Comparison of ENCODE assay signal across 12 cellular contexts in genomic region chr10:5589963-5590511, GRCh38.
DNase-seq lines count a peak whose midpoint lies in the region; ATAC-seq and TF ChIP-seq lines count a peak whose summit lies in the region.
"Had no signal": no experiment of that assay in that cellular context is flagged by ENCODE, and none has a peak within 500 bp of the region (broad histone marks: within the 10 kb centered on the region; RNA-seq: fewer than 3 reads in every experiment).

No MANE protein-coding gene starts in this region.

- H3K27ac Mint-ChIP-seq in stimulated activated effector memory CD8-positive, alpha-beta T cell treated with anti-CD3 and anti-CD28 coated beads, Interleukin-12 subunit alpha, Interleukin-12 subunit beta, amount 100 ng/mL, for 72 hours: peak overlapping the region; percentile 16
- H3K27ac Mint-ChIP-seq: activated CD8-positive, alpha-beta memory T cell treated with anti-CD3 and anti-CD28 coated beads, Interleukin-2, amount 10 ng/mL, durations not matched to agents 7 days and 5 days had no signal

- DNase-seq in DMS53 (lab: John Stamatoyannopoulos, UW) (peak; percentile 34), DMS53 treated with DMSO at 0.1 percent for 48 hours (lab: John Stamatoyannopoulos, UW; ENCODE audit: unreplicated experiment) (no peak), fibroblast of lung (ENCODE audit: low read depth in 2 of 2) (peak; percentile 47 to 86), HAP-1 (ENCODE audit: low spot score in 2 of 2) (no peak), amygdala (lab: John Stamatoyannopoulos, UW) (no peak), NCI-H1436 treated with DMSO at 0.1 percent for 48 hours (lab: John Stamatoyannopoulos, UW) (no peak)
- DNase-seq in stimulated activated effector memory CD8-positive, alpha-beta T cell treated with anti-CD3 and anti-CD28 coated beads, Interleukin-12 subunit alpha, Interleukin-12 subunit beta, amount 100 ng/mL, for 72 hours (ENCODE audit: low spot score in 2 of 2): no peak
- DNase-seq: activated CD8-positive, alpha-beta memory T cell treated with anti-CD3 and anti-CD28 coated beads, Interleukin-2, amount 10 ng/mL, durations not matched to agents 7 days and 5 days; NCI-H82 had no signal

- H3K9me3 ChIP-seq in fibroblast of lung (ENCODE audit: control insufficient read depth, insufficient read depth, low read depth, low read length) (no peaks in the 10 kb centered on the region), HAP-1 (no peaks in the 10 kb centered on the region)
- H3K9me3 ChIP-seq: esophagus muscularis mucosa had no signal

- no peaks in the 10 kb centered on the region for H3K36me3 ChIP-seq in fibroblast of lung (ENCODE audit: control insufficient read depth, insufficient read depth, low read length)
- no peaks in the 10 kb centered on the region for H3K36me3 ChIP-seq in HAP-1 (replicated peaks)
- H3K36me3 ChIP-seq: esophagus muscularis mucosa had no signal

- no peak overlapping the region for H3K27ac ChIP-seq in fibroblast of lung (ENCODE audit: insufficient read depth, low read length)
- H3K27ac ChIP-seq: 22Rv1, esophagus muscularis mucosa had no signal

- no peaks in the 10 kb centered on the region for H4K20me1 ChIP-seq in fibroblast of lung (ENCODE audit: control insufficient read depth, extremely low read depth, insufficient read depth, low read length)

- H3K9ac ChIP-seq in fibroblast of lung (ENCODE audit: insufficient read depth, low read length): no peak overlapping the region

- H3K27me3 ChIP-seq in fibroblast of lung (ENCODE audit: control insufficient read depth, insufficient read depth, low read length) (no peaks in the 10 kb centered on the region), HAP-1 (ENCODE audit: low read depth) (no peaks in the 10 kb centered on the region)
- H3K27me3 ChIP-seq: esophagus muscularis mucosa had no signal

- H3K4me2 ChIP-seq in fibroblast of lung (ENCODE audit: extremely low read depth, insufficient read depth, low read length): no peak overlapping the region

- peak; percentile 43; the same call in 2 of the 3 replicates for ATAC-seq in SK-N-SH treated with all-trans-retinoic acid at 6 μM for 48 hours
- ATAC-seq in stimulated activated effector memory CD8-positive, alpha-beta T cell treated with anti-CD3 and anti-CD28 coated beads, Interleukin-12 subunit alpha, Interleukin-12 subunit beta, amount 100 ng/mL, for 72 hours: no peak
- ATAC-seq: activated CD8-positive, alpha-beta memory T cell treated with anti-CD3 and anti-CD28 coated beads, Interleukin-2, amount 10 ng/mL, durations not matched to agents 7 days and 5 days had no signal

- in situ Hi-C loops in HAP-1 (cut with MboI; ENCODE audit: low sequenced_read_pairs): no loop called here

- no peak overlapping the region for H2AFZ ChIP-seq in fibroblast of lung (ENCODE audit: low read length)

- no peaks in the 10 kb centered on the region for H3K9me3 Mint-ChIP-seq in stimulated activated effector memory CD8-positive, alpha-beta T cell treated with anti-CD3 and anti-CD28 coated beads, Interleukin-12 subunit alpha, Interleukin-12 subunit beta, amount 100 ng/mL, for 72 hours

- no peaks in the 10 kb centered on the region for H3K79me2 ChIP-seq in fibroblast of lung (ENCODE audit: control insufficient read depth, insufficient read depth, low read length)

- no peaks in the 10 kb centered on the region for H3K4me1 ChIP-seq in fibroblast of lung (ENCODE audit: control insufficient read depth, extremely low read depth, insufficient read depth, low read length)
- no peaks in the 10 kb centered on the region for H3K4me1 ChIP-seq in HAP-1

- no peaks in the 10 kb centered on the region for H3K36me3 Mint-ChIP-seq in stimulated activated effector memory CD8-positive, alpha-beta T cell treated with anti-CD3 and anti-CD28 coated beads, Interleukin-12 subunit alpha, Interleukin-12 subunit beta, amount 100 ng/mL, for 72 hours
- H3K36me3 Mint-ChIP-seq: activated CD8-positive, alpha-beta memory T cell treated with anti-CD3 and anti-CD28 coated beads, Interleukin-2, amount 10 ng/mL, durations not matched to agents 7 days and 5 days had no signal

- H3K4me3 ChIP-seq in fibroblast of lung (replicated peaks in 1 of 4; ENCODE audit: control extremely low read depth in 1 of 4, insufficient read depth in 1 of 4, low read depth in 3 of 4, low read length in 4 of 4) (no peak overlapping the region), HAP-1 (no peak overlapping the region)
- H3K4me3 ChIP-seq: esophagus muscularis mucosa had no signal

- H3K4me1 Mint-ChIP-seq in stimulated activated effector memory CD8-positive, alpha-beta T cell treated with anti-CD3 and anti-CD28 coated beads, Interleukin-12 subunit alpha, Interleukin-12 subunit beta, amount 100 ng/mL, for 72 hours: peaks cover 5% of the 10 kb centered on the region
- H3K4me1 Mint-ChIP-seq: activated CD8-positive, alpha-beta memory T cell treated with anti-CD3 and anti-CD28 coated beads, Interleukin-2, amount 10 ng/mL, durations not matched to agents 7 days and 5 days had no signal

- no peak overlapping the region for H3K4me3 Mint-ChIP-seq in stimulated activated effector memory CD8-positive, alpha-beta T cell treated with anti-CD3 and anti-CD28 coated beads, Interleukin-12 subunit alpha, Interleukin-12 subunit beta, amount 100 ng/mL, for 72 hours
- H3K4me3 Mint-ChIP-seq: activated CD8-positive, alpha-beta memory T cell treated with anti-CD3 and anti-CD28 coated beads, Interleukin-2, amount 10 ng/mL, durations not matched to agents 7 days and 5 days had no signal

- peak; percentile 30 to 39 for TF ChIP-seq CTCF in fibroblast of lung (conservative IDR thresholded peaks at IDR 0.05 in 1 of 2, IDR thresholded peaks at IDR 0.05 in 1 of 2; ENCODE audit: low read depth in 1 of 2, low read length in 2 of 2)

TF ChIP-seq in SK-N-SH treated with all-trans-retinoic acid at 6 μM for 48 hours, 23 proteins besides CTCF, POLR2A, EP300 and RAD21:
- TF ChIP-seq ZFP30 (CRISPR knock-in tag; IDR thresholded peaks at IDR 0.05) (no peak), OSR1 (CRISPR knock-in tag; IDR thresholded peaks at IDR 0.05) (no peak), ISL1 (CRISPR knock-in tag; IDR thresholded peaks at IDR 0.05) (no peak), CSDC2 (CRISPR knock-in tag; IDR thresholded peaks at IDR 0.05) (no peak), ZNF565 (CRISPR knock-in tag; conservative IDR thresholded peaks at IDR 0.05; ENCODE audit: low read depth) (no peak), ESRRG (CRISPR knock-in tag; IDR thresholded peaks at IDR 0.05) (no peak), ZFP3 (CRISPR knock-in tag; IDR thresholded peaks at IDR 0.05) (no peak), ZNF8 (CRISPR knock-in tag; IDR thresholded peaks at IDR 0.05) (no peak), CREB5 (CRISPR knock-in tag; IDR thresholded peaks at IDR 0.05; ENCODE audit: low read depth) (no peak), POU6F1 (CRISPR knock-in tag; IDR thresholded peaks at IDR 0.05; ENCODE audit: borderline replicate concordance, low read depth) (no peak), GLIS3 (CRISPR knock-in tag; IDR thresholded peaks at IDR 0.05) (no peak), TSHZ2 (CRISPR knock-in tag; IDR thresholded peaks at IDR 0.05) (no peak), RARB (CRISPR knock-in tag; IDR thresholded peaks at IDR 0.05) (no peak)

Comparison
In these comparisons a context has a peak if more than half of its experiments do, and no peak if none do; other contexts are left out.
1. DNase-seq: peak in DMS53 (single experiment) and fibroblast of lung (2 of 2); none in DMS53 treated with DMSO at 0.1 percent for 48 hours (single experiment), stimulated activated effector memory CD8-positive, alpha-beta T cell treated with anti-CD3 and anti-CD28 coated beads, Interleukin-12 subunit alpha, Interleukin-12 subunit beta, amount 100 ng/mL, for 72 hours (0 of 2), HAP-1 (0 of 2), amygdala (0 of 56) and NCI-H1436 treated with DMSO at 0.1 percent for 48 hours (single experiment).